In genomic region chr10:126062132-126063032, GRCh38 we compare ENCODE assay signal across 9 cellular contexts.
DNase-seq lines count a peak whose midpoint lies in the region; ATAC-seq and TF ChIP-seq lines count a peak whose summit lies in the region.
"Had no signal": no experiment of that assay in that cellular context is flagged by ENCODE, and none has a peak within 500 bp of the region (broad histone marks: within the 10 kb centered on the region; RNA-seq: fewer than 3 reads in every experiment).

No MANE protein-coding gene starts in this region.

- H3K4me1 Mint-ChIP-seq in activated naive CD8-positive, alpha-beta T cell treated with anti-CD3 and anti-CD28 coated beads, Interleukin-2, amount 50 U/mL, for 24 hours = no peaks in the 10 kb centered on the region
- H3K4me1 Mint-ChIP-seq in activated naive CD8-positive, alpha-beta T cell treated with anti-CD3 and anti-CD28 coated beads for 36 hours = no peaks in the 10 kb centered on the region
- H3K4me1 Mint-ChIP-seq in activated CD4-positive, alpha-beta memory T cell treated with anti-CD3 and anti-CD28 coated beads for 36 hours (ENCODE audit: low read depth) = no peaks in the 10 kb centered on the region

- H3K9me3 Mint-ChIP-seq in activated naive CD8-positive, alpha-beta T cell treated with anti-CD3 and anti-CD28 coated beads, Interleukin-2, amount 50 U/mL, for 24 hours = no peaks in the 10 kb centered on the region
- no peaks in the 10 kb centered on the region for H3K9me3 Mint-ChIP-seq in activated naive CD8-positive, alpha-beta T cell treated with anti-CD3 and anti-CD28 coated beads for 36 hours
- no peaks in the 10 kb centered on the region for H3K9me3 Mint-ChIP-seq in activated CD4-positive, alpha-beta memory T cell treated with anti-CD3 and anti-CD28 coated beads for 36 hours

- H3K36me3 ChIP-seq in lung (ENCODE audit: control insufficient read depth in 2 of 2, insufficient read depth in 2 of 2, low read length in 2 of 2) (no peaks in the 10 kb centered on the region), uterus (no peaks in the 10 kb centered on the region)

- H3K27ac ChIP-seq in lung (ENCODE audit: low read depth in 1 of 2, low read length in 1 of 2) (peak overlapping the region in 1 of 2 donors; percentile 20), uterus (no peak overlapping the region)
- H3K27ac ChIP-seq: C4-2B had no signal

- H3K27me3 ChIP-seq in lung (ENCODE audit: control insufficient read depth, insufficient read depth) (no peaks in the 10 kb centered on the region), uterus (no peaks in the 10 kb centered on the region)

- H3K9me3 ChIP-seq in lung (ENCODE audit: control insufficient read depth in 2 of 2, insufficient read depth in 1 of 2, low read length in 1 of 2) = peaks cover 0 to 6% of the 10 kb centered on the region in 2 donors
- H3K9me3 ChIP-seq in uterus = no peaks in the 10 kb centered on the region

- no peak for DNase-seq in activated naive CD8-positive, alpha-beta T cell treated with anti-CD3 and anti-CD28 coated beads, Interleukin-2, amount 50 U/mL, for 24 hours
- no peak for DNase-seq in activated naive CD8-positive, alpha-beta T cell treated with anti-CD3 and anti-CD28 coated beads for 36 hours
- DNase-seq in dedifferentiated amniotic fluid mesenchymal stem cell (ENCODE audit: extremely low spot score) (peak; percentile 97), lung (ENCODE audit: low spot score) (peak; percentile 77), uterus (peak; percentile 49 to 62), RPMI8226 (no peak)
- DNase-seq in activated CD4-positive, alpha-beta memory T cell treated with anti-CD3 and anti-CD28 coated beads for 36 hours = no peak

- peaks cover 4% of the 10 kb centered on the region for H3K27me3 Mint-ChIP-seq in activated naive CD8-positive, alpha-beta T cell treated with anti-CD3 and anti-CD28 coated beads, Interleukin-2, amount 50 U/mL, for 24 hours
- H3K27me3 Mint-ChIP-seq in activated naive CD8-positive, alpha-beta T cell treated with anti-CD3 and anti-CD28 coated beads for 36 hours = no peaks in the 10 kb centered on the region
- no peaks in the 10 kb centered on the region for H3K27me3 Mint-ChIP-seq in activated CD4-positive, alpha-beta memory T cell treated with anti-CD3 and anti-CD28 coated beads for 36 hours

- WGBS in lung, 2 donors = 74 to 85% methylated on average over 11 of the region's 11 CpGs

- TF ChIP-seq POLR2A in uterus (IDR thresholded peaks at IDR 0.05) = no peak

- CTCF ChIA-PET in activated CD4-positive, alpha-beta memory T cell treated with anti-CD3 and anti-CD28 coated beads for 36 hours (lab: Charles Lee) = no interaction called here

- H3K4me3 Mint-ChIP-seq in activated naive CD8-positive, alpha-beta T cell treated with anti-CD3 and anti-CD28 coated beads, Interleukin-2, amount 50 U/mL, for 24 hours = no peak overlapping the region
- no peak overlapping the region for H3K4me3 Mint-ChIP-seq in activated naive CD8-positive, alpha-beta T cell treated with anti-CD3 and anti-CD28 coated beads for 36 hours
- no peak overlapping the region for H3K4me3 Mint-ChIP-seq in activated CD4-positive, alpha-beta memory T cell treated with anti-CD3 and anti-CD28 coated beads for 36 hours

- no peak for TF ChIP-seq CTCF in lung (IDR thresholded peaks at IDR 0.05; ENCODE audit: control extremely low read depth, extremely low read depth)
- no peak for TF ChIP-seq CTCF in uterus (IDR thresholded peaks at IDR 0.05)

- no peaks in the 10 kb centered on the region for H3K36me3 Mint-ChIP-seq in activated naive CD8-positive, alpha-beta T cell treated with anti-CD3 and anti-CD28 coated beads, Interleukin-2, amount 50 U/mL, for 24 hours (ENCODE audit: low read depth)
- no peaks in the 10 kb centered on the region for H3K36me3 Mint-ChIP-seq in activated naive CD8-positive, alpha-beta T cell treated with anti-CD3 and anti-CD28 coated beads for 36 hours
- no peaks in the 10 kb centered on the region for H3K36me3 Mint-ChIP-seq in activated CD4-positive, alpha-beta memory T cell treated with anti-CD3 and anti-CD28 coated beads for 36 hours

- POLR2A ChIA-PET in activated CD4-positive, alpha-beta memory T cell treated with anti-CD3 and anti-CD28 coated beads for 36 hours (lab: Charles Lee) = no interaction called here

- H3K4me3 ChIP-seq in lung (no peak overlapping the region), uterus (no peak overlapping the region)

- no peaks in the 10 kb centered on the region for H3K4me1 ChIP-seq in lung (ENCODE audit: control insufficient read depth in 2 of 2, insufficient read depth in 2 of 2, low read length in 2 of 2)
- H3K4me1 ChIP-seq in uterus = no peaks in the 10 kb centered on the region

- ATAC-seq in activated naive CD8-positive, alpha-beta T cell treated with anti-CD3 and anti-CD28 coated beads, Interleukin-2, amount 50 U/mL, for 24 hours = peak; percentile 42
- ATAC-seq in lung (ENCODE audit: insufficient read depth, low FRiP score) (peak; percentile 55), GM19035 (IDR thresholded peaks at IDR 0.05; ENCODE audit: unreplicated experiment) (no peak)

- no peak overlapping the region for H3K27ac Mint-ChIP-seq in activated naive CD8-positive, alpha-beta T cell treated with anti-CD3 and anti-CD28 coated beads, Interleukin-2, amount 50 U/mL, for 24 hours
- H3K27ac Mint-ChIP-seq in activated naive CD8-positive, alpha-beta T cell treated with anti-CD3 and anti-CD28 coated beads for 36 hours = no peak overlapping the region
- no peak overlapping the region for H3K27ac Mint-ChIP-seq in activated CD4-positive, alpha-beta memory T cell treated with anti-CD3 and anti-CD28 coated beads for 36 hours

- intact Hi-C loops in uterus (cut with DNase I; ENCODE audit: low total_unique reads) = no loop called here
- intact Hi-C loops in activated CD4-positive, alpha-beta memory T cell treated with anti-CD3 and anti-CD28 coated beads for 36 hours (cut with micrococcal nuclease) = no loop called here

Comparison
In these comparisons a context has a peak if more than half of its experiments do, and no peak if none do; other contexts are left out.
1. DNase-seq: peak in dedifferentiated amniotic fluid mesenchymal stem cell (single experiment), lung (single experiment) and uterus (2 of 2); none in activated naive CD8-positive, alpha-beta T cell treated with anti-CD3 and anti-CD28 coated beads, Interleukin-2, amount 50 U/mL, for 24 hours (single experiment), activated naive CD8-positive, alpha-beta T cell treated with anti-CD3 and anti-CD28 coated beads for 36 hours (single experiment), activated CD4-positive, alpha-beta memory T cell treated with anti-CD3 and anti-CD28 coated beads for 36 hours (single experiment) and RPMI8226 (single experiment).